Comparison of ENCODE assay signal across 12 cellular contexts in genomic region chr15:79943820-79944219, GRCh38. TPM values are rescaled to one million over a fixed set of nuclear protein-coding genes. Genes with fewer than 3 reads are reported as not detected.
DNase-seq lines count a peak whose midpoint lies in the region; ATAC-seq, FAIRE-seq and TF ChIP-seq lines count a peak whose summit lies in the region.
"Had no signal": no experiment of that assay in that cellular context is flagged by ENCODE, and none has a peak within 500 bp of the region (broad histone marks: within the 10 kb centered on the region; RNA-seq: fewer than 3 reads in every experiment).

No MANE protein-coding gene starts in this region.

- intact Hi-C loops in ascending aorta (cut with DNase I) = no loop called here

- ATAC-seq in A549 (peak; percentile 80 to 89), GM19023 (IDR thresholded peaks at IDR 0.05; ENCODE audit: unreplicated experiment) (peak; percentile 63), HG02840 (IDR thresholded peaks at IDR 0.05; ENCODE audit: low FRiP score, unreplicated experiment) (peak; percentile 73), RWPE2 (ENCODE audit: low read depth) (peak; percentile 53; the same call in 2 of the 3 replicates), GM18505 (IDR thresholded peaks at IDR 0.05; ENCODE audit: unreplicated experiment) (no peak)

- TF ChIP-seq POLR2A in A549 (IDR thresholded peaks at IDR 0.05; ENCODE audit: low read length) (no peak), GM18505 (IDR thresholded peaks at IDR 0.05; ENCODE audit: borderline replicate concordance, extremely low read depth, insufficient read depth, insufficient read length) (no peak)

- no peak for TF ChIP-seq EP300 in A549 (IDR thresholded peaks at IDR 0.05)

- peak; percentile 72 to 73 for DNase-seq in A549 (ENCODE audit: low read depth in 1 of 2, low spot score in 1 of 2)
- DNase-seq in RWPE2 (ENCODE audit: low spot score) = no peak
- DNase-seq in SW480 (ENCODE audit: low spot score) = no peak
- DNase-seq in ascending aorta (ENCODE audit: low spot score in 2 of 2) = no peak
- no peak for DNase-seq in activated gamma-delta T cell treated with Interleukin-2 at 50 U/mL for 16 hours
- DNase-seq: colonic mucosa, SK-N-SH had no signal

- CTCF ChIA-PET in A549 (lab: Yijun Ruan, JAX) = interaction anchor here (1.1 kb wide), 1 partner anchor 24 kb away, joined by 3 read pairs; no protein-coding TSS in a partner anchor

- WGBS in A549 (ENCODE audit: missing lambda C conversion rate) = 4% methylated on average over 1 of the region's 1 CpG

- POLR2A ChIA-PET in A549 (lab: Yijun Ruan, JAX) = interaction anchor here (1.2 kb wide), 1 partner anchor 21 kb away, joined by 7 read pairs; no protein-coding TSS in a partner anchor

- TF ChIP-seq CTCF in A549 (IDR thresholded peaks at IDR 0.05) = no peak
- no peak for TF ChIP-seq CTCF in RWPE2 (IDR thresholded peaks at IDR 0.05; ENCODE audit: poor library complexity, severe bottlenecking)
- no peak for TF ChIP-seq CTCF in ascending aorta (IDR thresholded peaks at IDR 0.05)

- peak overlapping the region; percentile 57 to 82 for H3K27ac ChIP-seq in A549
- H3K27ac ChIP-seq in RWPE2 (ENCODE audit: poor library complexity, severe bottlenecking) = no peak overlapping the region
- H3K27ac ChIP-seq in ascending aorta = no peak overlapping the region
- H3K27ac ChIP-seq: colonic mucosa, vagina had no signal

- FAIRE-seq in A549 (lab: Jason Lieb, UNC) = no peak
- FAIRE-seq: islet of Langerhans had no signal

- H3K4me1 ChIP-seq in A549 (peaks cover 40% of the 10 kb centered on the region), RWPE2 (ENCODE audit: insufficient read depth, poor library complexity, severe bottlenecking) (no peaks in the 10 kb centered on the region), ascending aorta (no peaks in the 10 kb centered on the region)
- H3K4me1 ChIP-seq: colonic mucosa, vagina had no signal

- H3K4me3 ChIP-seq in A549 (no peak overlapping the region; the same call in 2 of the 3 replicates), RWPE2 (ENCODE audit: severe bottlenecking) (no peak overlapping the region), ascending aorta (no peak overlapping the region)
- H3K4me3 ChIP-seq: colonic mucosa, vagina had no signal

- no peaks in the 10 kb centered on the region for H3K36me3 ChIP-seq in RWPE2 (ENCODE audit: low read depth)
- H3K36me3 ChIP-seq in ascending aorta = no peaks in the 10 kb centered on the region
- H3K36me3 ChIP-seq: colonic mucosa, vagina had no signal

- H3K4me2 ChIP-seq in A549 = peak overlapping the region; percentile 69
- H3K4me2 ChIP-seq: SK-N-SH had no signal

- H3K9me3 ChIP-seq in A549 (no peaks in the 10 kb centered on the region), RWPE2 (ENCODE audit: severe bottlenecking) (no peaks in the 10 kb centered on the region), ascending aorta (no peaks in the 10 kb centered on the region)
- H3K9me3 ChIP-seq: colonic mucosa, SK-N-SH, vagina had no signal

- H3K27me3 ChIP-seq in RWPE2 (ENCODE audit: insufficient read depth, poor library complexity, severe bottlenecking) (no peaks in the 10 kb centered on the region), ascending aorta (no peaks in the 10 kb centered on the region)
- H3K27me3 ChIP-seq: colonic mucosa, vagina had no signal

- no peak for TF ChIP-seq RAD21 in A549 (conservative IDR thresholded peaks at IDR 0.05 in 1 of 2, IDR thresholded peaks at IDR 0.05 in 1 of 2)

TF ChIP-seq in A549, 52 proteins besides CTCF, POLR2A, EP300 and RAD21:
- TF ChIP-seq SMC3 (IDR thresholded peaks at IDR 0.05) (no peak), FOSL2 (IDR thresholded peaks at IDR 0.05) (no peak), FOSL2 (CRISPR knock-in tag; IDR thresholded peaks at IDR 0.05) (peak; percentile 64), RCOR1 (IDR thresholded peaks at IDR 0.05; ENCODE audit: low read depth, low read length) (no peak), TP53 (CRISPR knock-in tag; IDR thresholded peaks at IDR 0.05) (no peak)

RNA-seq across cellular contexts. Expression of gene BCL2A1, which starts 27.2 kb away (rescaled TPM):
- polyA plus RNA-seq in A549 (2011; rRNA removed) (14.5 and 20.1 TPM in 2 replicates), A549 (2017; fragmentation: RNase III; extraction: RNeasy Plus Mini Kit Qiagen cat#74134 plus additional on column Dnase treatment) (14.0 to 31.3 TPM (median 19.6 TPM) in 3 replicates)
- polyA plus RNA-seq in A549 (2012; cell fraction: cytosol; rRNA removed) = 21.5 and 23.6 TPM in 2 replicates
- 7.1 and 9.2 TPM in 2 replicates for polyA plus RNA-seq in A549 (2012; cell fraction: nucleus; rRNA removed)
- polyA minus RNA-seq in A549 (2011; rRNA and poly(A)+ RNA removed) = 4.5 and 6.2 TPM in 2 replicates
- not detected for total RNA-seq in ascending aorta

RNA-seq across cellular contexts. Expression of gene MTHFS, which starts 47.0 kb away (rescaled TPM):
- polyA plus RNA-seq in A549 (2011; rRNA removed) = 125 and 158 TPM in 2 replicates
- polyA plus RNA-seq in A549 (2012; cell fraction: cytosol; rRNA removed) = 135 and 141 TPM in 2 replicates
- polyA plus RNA-seq in A549 (2012; cell fraction: nucleus; rRNA removed) = 41.1 and 54.7 TPM in 2 replicates
- polyA plus RNA-seq in A549 (2017; fragmentation: RNase III; extraction: RNeasy Plus Mini Kit Qiagen cat#74134 plus additional on column Dnase treatment) = 102 to 115 TPM (median 107 TPM) in 3 replicates
- 17.6 and 19.3 TPM in 2 replicates for polyA minus RNA-seq in A549 (2011; rRNA and poly(A)+ RNA removed)
- 0.75 TPM for total RNA-seq in ascending aorta

Comparison
In these comparisons a context has a peak if more than half of its experiments do, and no peak if none do; other contexts are left out.
1. DNase-seq: peak in A549 (2 of 2); none in RWPE2 (single experiment), SW480 (single experiment), ascending aorta (0 of 2) and activated gamma-delta T cell treated with Interleukin-2 at 50 U/mL for 16 hours (single experiment).
2. H3K27ac ChIP-seq: peak in A549 (2 of 2); none in RWPE2 (single experiment) and ascending aorta (0 of 2).